Comparison of ENCODE assay signal across 7 cellular contexts in genomic region chr5:110757118-110757729, GRCh38. TPM values are rescaled to one million over a fixed set of nuclear protein-coding genes. Genes with fewer than 3 reads are reported as not detected.
DNase-seq lines count a peak whose midpoint lies in the region; ATAC-seq, FAIRE-seq and TF ChIP-seq lines count a peak whose summit lies in the region.

No MANE protein-coding gene starts in this region.

- H3K4me1 ChIP-seq in aorta (ENCODE audit: control insufficient read depth in 1 of 2, insufficient read depth in 2 of 2, low read length in 2 of 2) = no peaks in the 10 kb centered on the region

- H3K36me3 Mint-ChIP-seq in naive thymus-derived CD8-positive, alpha-beta T cell = peaks cover 0 to 40% (median 10%) of the 10 kb centered on the region in 3 donors

- no peaks in the 10 kb centered on the region for H3K27me3 Mint-ChIP-seq in naive thymus-derived CD8-positive, alpha-beta T cell

- DNase-seq in DMS53 (lab: John Stamatoyannopoulos, UW) = peak; percentile 74
- no peak for DNase-seq in H54 (ENCODE audit: insufficient read length, low spot score)
- DNase-seq in OCI-M1 (lab: John Stamatoyannopoulos, UW) = peak; percentile 77
- no peak for DNase-seq in dorsolateral prefrontal cortex
- peak in 6 of 10 donors; percentile 7 to 49 (median 28) for DNase-seq in naive thymus-derived CD8-positive, alpha-beta T cell
- no peak for DNase-seq in aorta
- no peak for DNase-seq in 8988T

- ATAC-seq in naive thymus-derived CD8-positive, alpha-beta T cell = peak in 1 of 2 donors; percentile 32
- ATAC-seq in aorta (ENCODE audit: low FRiP score) = no peak

- peak; percentile 50 for FAIRE-seq in H54 (lab: Jason Lieb, UNC)

- H3K9me3 ChIP-seq in aorta (ENCODE audit: control insufficient read depth, low read length) = no peaks in the 10 kb centered on the region

- peak; percentile 58 to 85 (median 76) for TF ChIP-seq CTCF in dorsolateral prefrontal cortex (IDR thresholded peaks at IDR 0.05 in 54 of 56, conservative IDR thresholded peaks at IDR 0.05 in 2 of 56; ENCODE audit: low read depth in 1 of 56, partially characterized antibody in 56 of 56)

- no peak overlapping the region for H3K4me3 ChIP-seq in dorsolateral prefrontal cortex
- no peak overlapping the region for H3K4me3 ChIP-seq in aorta (ENCODE audit: low read length in 2 of 2)

- H3K27me3 ChIP-seq in dorsolateral prefrontal cortex (no peaks in the 10 kb centered on the region), aorta (ENCODE audit: control insufficient read depth in 1 of 2, insufficient read depth in 2 of 2, low read length in 1 of 2) (no peaks in the 10 kb centered on the region)

- H3K27ac ChIP-seq in dorsolateral prefrontal cortex (no peak overlapping the region), aorta (ENCODE audit: low read depth in 1 of 2, low read length in 2 of 2) (no peak overlapping the region)

- peaks cover 2 to 7% of the 10 kb centered on the region in 2 donors for H3K36me3 ChIP-seq in aorta (ENCODE audit: control insufficient read depth in 1 of 2, insufficient read depth in 2 of 2, low read length in 1 of 2)

- no peak overlapping the region for H3K27ac Mint-ChIP-seq in naive thymus-derived CD8-positive, alpha-beta T cell

- 46 to 48% methylated on average over 4 of the region's 4 CpGs for WGBS in aorta, 2 donors

- no peak overlapping the region for H3K4me3 Mint-ChIP-seq in naive thymus-derived CD8-positive, alpha-beta T cell

- H3K4me1 Mint-ChIP-seq in naive thymus-derived CD8-positive, alpha-beta T cell = peaks cover 15 to 18% (median 16%) of the 10 kb centered on the region in 4 donors

- intact Hi-C loops in dorsolateral prefrontal cortex (cut with DNase I) (no loop called here), aorta (cut with DNase I) (loop anchor here (2.0 to 10.0 kb wide), 3 partner anchors 308 to 336 kb away; partner anchors contain the start of gene WDR36 (in 2 of the 2))

- no peaks in the 10 kb centered on the region for H3K9me3 Mint-ChIP-seq in naive thymus-derived CD8-positive, alpha-beta T cell

- no peak for TF ChIP-seq POLR2A in H54 (IDR thresholded peaks at IDR 0.05; ENCODE audit: low read depth, low read length)

- POLR2A ChIA-PET in naive thymus-derived CD8-positive, alpha-beta T cell (lab: Charles Lee) = no interaction called here

RNA-seq across cellular contexts. Expression of gene SLC25A46, which starts 18.4 kb away (rescaled TPM):
- total RNA-seq in dorsolateral prefrontal cortex (10 to 100 TPM; 35.6 to 89.0 (median 71.8) TPM), aorta (10 to 100 TPM; 28.7 to 36.2 TPM)
- 10 to 100 TPM; 43.6 to 43.7 TPM for total RNA-seq in naive thymus-derived CD8-positive, alpha-beta T cell
- polyA plus RNA-seq in naive thymus-derived CD8-positive, alpha-beta T cell = 10 to 100 TPM; 33.0 to 36.1 (median 34.5) TPM
- 10 to 100 TPM; 20.0 to 32.8 TPM for polyA plus RNA-seq in aorta

RNA-seq across cellular contexts. Expression of gene TMEM232, which starts 30.8 kb away (rescaled TPM):
- 10 to 100 TPM; 14.6 to 36.6 (median 25.0) TPM for total RNA-seq in dorsolateral prefrontal cortex
- total RNA-seq in naive thymus-derived CD8-positive, alpha-beta T cell = 1 to 10 TPM; 1.4 to 2.6 TPM
- polyA plus RNA-seq in naive thymus-derived CD8-positive, alpha-beta T cell = 1 to 10 TPM in 1 of 3 donors, under 1 TPM in 1, not detected in 1; 0.88 to 1.5 TPM
- total RNA-seq in aorta = 1 to 10 TPM; 1.7 to 2.5 TPM
- 1 to 10 TPM; 1.8 to 4.9 TPM for polyA plus RNA-seq in aorta

Comparison
In these comparisons a context has a peak if more than half of its experiments do, and no peak if none do; other contexts are left out.
1. DNase-seq: peak in DMS53 (single experiment), OCI-M1 (single experiment) and naive thymus-derived CD8-positive, alpha-beta T cell (6 of 10); none in H54 (single experiment), dorsolateral prefrontal cortex (0 of 10), aorta (0 of 2) and 8988T (single experiment).
2. RNA of gene TMEM232, which starts 30.8 kb away (total RNA-seq): 14.6 to 36.6 TPM in dorsolateral prefrontal cortex; 1.4 to 2.6 TPM in naive thymus-derived CD8-positive, alpha-beta T cell and 1.7 to 2.5 TPM in aorta; every median in the first group is over 4 times any median in the second.
3. intact Hi-C loops: an anchor here in aorta (2.0 to 10.0 kb wide); none called in dorsolateral prefrontal cortex.